In genomic region chrX:54785901-54786300, GRCh38 we compare ENCODE assay signal across 10 cellular contexts.
A peak's percentile ranks its signal among the peaks of the same experiment; 100 is the strongest.
DNase-seq lines count a peak whose midpoint lies in the region; ATAC-seq and TF ChIP-seq lines count a peak whose summit lies in the region.
"Had no signal": no experiment of that assay in that cellular context is flagged by ENCODE, and none has a peak within 500 bp of the region (broad histone marks: within the 10 kb centered on the region; RNA-seq: fewer than 3 reads in every experiment).

No MANE protein-coding gene starts in this region.

- no peak for ATAC-seq in GM21619 (IDR thresholded peaks at IDR 0.05; ENCODE audit: unreplicated experiment)

- intact Hi-C loops in tibial artery (cut with DNase I; ENCODE audit: low total_unique reads) = no loop called here

- H3K4me1 ChIP-seq in tibial artery = no peaks in the 10 kb centered on the region
- H3K4me1 ChIP-seq: HAP-1, vagina had no signal

- no peaks in the 10 kb centered on the region for H3K9me3 ChIP-seq in tibial artery
- H3K9me3 ChIP-seq: HAP-1, vagina had no signal

- no peak overlapping the region for H3K27ac ChIP-seq in tibial artery
- H3K27ac ChIP-seq: vagina had no signal

- no peaks in the 10 kb centered on the region for H3K36me3 ChIP-seq in tibial artery
- H3K36me3 ChIP-seq: HAP-1, vagina had no signal

- TF ChIP-seq CTCF in GM12873 (IDR thresholded peaks at IDR 0.05; ENCODE audit: insufficient read depth, low read depth, low read length, missing control alignments) = peak; percentile 44
- TF ChIP-seq CTCF in foreskin fibroblast (IDR thresholded peaks at IDR 0.05; ENCODE audit: low read depth, low read length) = peak; percentile 18
- no peak for TF ChIP-seq CTCF in tibial artery (IDR thresholded peaks at IDR 0.05)

- H3K4me3 ChIP-seq in foreskin fibroblast (ENCODE audit: low read depth in 1 of 2, low read length in 2 of 2) = no peak overlapping the region
- no peak overlapping the region for H3K4me3 ChIP-seq in tibial artery
- H3K4me3 ChIP-seq: HAP-1, vagina had no signal

- in situ Hi-C loops in ACHN (cut with HindIII; ENCODE audit: low pct_ligation_motif_present, low pct_unique_long_range_greater_than_20kb, low sequenced_read_pairs) = no loop called here

- DNase-seq in ACHN = peak; percentile 14
- DNase-seq in RPMI8226 = peak; percentile 25
- DNase-seq in foreskin fibroblast = peak in 1 of 2 donors; percentile 4
- DNase-seq in tibial artery = no peak
- no peak for DNase-seq in NCI-H2171 (lab: John Stamatoyannopoulos, UW)
- DNase-seq in midbrain (lab: John Stamatoyannopoulos, UW) = no peak

- no peaks in the 10 kb centered on the region for H3K27me3 ChIP-seq in tibial artery
- H3K27me3 ChIP-seq: vagina had no signal

Comparison
In these comparisons a context has a peak if more than half of its experiments do, and no peak if none do; other contexts are left out.
1. DNase-seq: peak in ACHN (single experiment) and RPMI8226 (single experiment); none in tibial artery (0 of 2), NCI-H2171 (single experiment) and midbrain (single experiment).
2. CTCF ChIP-seq: peak in GM12873 (single experiment) and foreskin fibroblast (single experiment); none in tibial artery (0 of 2).